21 cellular contexts compared by ENCODE assay signal in the genomic region with DNA sequence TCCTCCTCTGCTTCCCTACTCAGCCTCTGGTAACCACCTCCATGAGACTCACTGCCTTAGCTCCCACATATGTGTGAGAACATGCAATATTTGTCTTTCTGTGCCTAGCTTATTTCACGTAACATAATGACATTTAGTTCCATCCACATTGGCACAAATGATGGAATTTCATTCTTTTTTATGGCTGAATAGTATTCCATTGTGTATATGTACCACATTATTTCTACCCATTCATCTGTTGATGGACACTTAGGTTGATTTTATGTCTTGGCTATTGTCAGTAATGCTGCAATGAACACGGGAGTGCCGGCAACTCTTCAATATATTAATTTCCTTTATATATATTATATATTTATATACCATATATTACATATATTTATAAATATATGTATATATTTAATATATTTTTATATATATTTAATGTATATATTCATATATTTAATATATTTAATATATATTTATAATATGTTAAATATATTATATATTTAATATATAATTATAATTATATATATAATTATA.
"Had no signal": no experiment of that assay in that cellular context is flagged by ENCODE, and none has a peak within 500 bp of the region (broad histone marks: within the 10 kb centered on the region; RNA-seq: fewer than 3 reads in every experiment).

No MANE protein-coding gene starts in this region.

- H3K27me3 ChIP-seq: MG63 had no signal

- H3K27ac ChIP-seq: HL-60, RWPE1 had no signal

- ATAC-seq: Panc1, PC-3 had no signal

- FAIRE-seq: HTR-8/SVneo had no signal

- H3K9me3 ChIP-seq: MG63 had no signal

- H3K36me3 ChIP-seq: MG63 had no signal

- H3K4me3 ChIP-seq: MG63 had no signal

- DNase-seq: Karpas-422, KG1, MG63, NCI-H1092, NCI-H1105 treated with DMSO at 0.1 percent for 48 hours, NCI-H1417 treated with DMSO at 0.1 percent for 48 hours, NCI-H146, NCI-H1694 treated with DMSO at 0.1 percent for 48 hours, NCI-H1930, NCI-H2081, NCI-H2107, NCI-H2171 treated with DMSO at 0.1 percent for 48 hours, NCI-H524, NCI-H526 treated with DMSO at 0.1 percent for 48 hours, NCI-H748 treated with DMSO at 0.1 percent for 48 hours, PC-3, SHP77 had no signal
